1 cellular context compared by ENCODE assay signal in the genomic region with DNA sequence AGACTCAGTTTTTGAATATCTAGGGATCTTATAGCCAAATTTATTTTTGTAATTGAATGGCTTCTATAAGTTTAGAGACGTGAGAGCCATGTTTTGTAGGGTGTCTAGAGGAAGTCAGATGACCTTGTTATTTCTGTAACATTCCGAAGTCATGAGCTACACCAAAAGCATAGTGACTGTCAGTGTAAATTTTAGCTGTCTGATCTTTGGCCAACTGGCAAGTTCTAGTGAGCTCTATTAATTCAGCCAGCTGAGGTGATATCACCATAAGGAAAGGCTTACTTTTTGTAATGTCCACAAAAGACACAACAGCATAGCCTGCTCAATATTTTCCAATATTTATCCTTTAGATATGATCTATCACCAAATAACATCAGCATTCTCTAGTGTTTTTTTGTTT.
A peak's percentile ranks its signal among the peaks of the same experiment; 100 is the strongest.
TF ChIP-seq lines count a peak whose summit lies in the region.

No MANE protein-coding gene starts in this region.

TF ChIP-seq in IMR-90, 13 proteins besides CTCF, POLR2A, EP300 and RAD21:
- TF ChIP-seq, protein P1, sequence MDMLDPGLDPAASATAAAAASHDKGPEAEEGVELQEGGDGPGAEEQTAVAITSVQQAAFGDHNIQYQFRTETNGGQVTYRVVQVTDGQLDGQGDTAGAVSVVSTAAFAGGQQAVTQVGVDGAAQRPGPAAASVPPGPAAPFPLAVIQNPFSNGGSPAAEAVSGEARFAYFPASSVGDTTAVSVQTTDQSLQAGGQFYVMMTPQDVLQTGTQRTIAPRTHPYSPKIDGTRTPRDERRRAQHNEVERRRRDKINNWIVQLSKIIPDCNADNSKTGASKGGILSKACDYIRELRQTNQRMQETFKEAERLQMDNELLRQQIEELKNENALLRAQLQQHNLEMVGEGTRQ (IDR thresholded peaks at IDR 0.05; ENCODE audit: low read depth, low read length) = peak; percentile 38; the same call in 1 of the 2 replicates
- TF ChIP-seq MAZ (IDR thresholded peaks at IDR 0.05; ENCODE audit: borderline replicate concordance, low read depth, low read length) = no peak
TF ChIP-seq in IMR-90: peak in this region for 1.
